In genomic region chr16:67449328-67449727, GRCh38 we compare ENCODE assay signal across 26 cellular contexts. TPM values are rescaled to one million over a fixed set of nuclear protein-coding genes. Genes with fewer than 3 reads are reported as not detected.
A peak's percentile ranks its signal among the peaks of the same experiment; 100 is the strongest.
DNase-seq lines count a peak whose midpoint lies in the region; ATAC-seq and TF ChIP-seq lines count a peak whose summit lies in the region.
"Had no signal": no experiment of that assay in that cellular context is flagged by ENCODE, and none has a peak within 500 bp of the region (broad histone marks: within the 10 kb centered on the region; RNA-seq: fewer than 3 reads in every experiment).

No MANE protein-coding gene starts in this region.

- TF ChIP-seq POLR2A in thyroid gland (IDR thresholded peaks at IDR 0.05) = no peak

- H3K27ac ChIP-seq in mucosa of rectum (ENCODE audit: low read depth in 2 of 2, low read length in 2 of 2) = peak overlapping the region; percentile 93 to 94
- peak overlapping the region; percentile 58 to 76 (median 63) for H3K27ac ChIP-seq in thyroid gland
- H3K27ac ChIP-seq: hepatocyte, HL-60 had no signal

- H3K36me3 Mint-ChIP-seq in brain (peaks cover 19% of the 10 kb centered on the region), CD14-positive monocyte (peaks cover 65 to 99% of the 10 kb centered on the region in 2 donors)

- H3K27ac Mint-ChIP-seq in brain (peak overlapping the region; percentile 38 to 90 (median 65)), CD14-positive monocyte (peak overlapping the region in 1 of 7 donors; percentile 29)

- peaks cover 88 to 94% of the 10 kb centered on the region in 2 donors for H3K4me1 ChIP-seq in mucosa of rectum (ENCODE audit: control insufficient read depth in 2 of 2, insufficient read depth in 2 of 2, low read length in 2 of 2)
- peaks cover 74 to 94% of the 10 kb centered on the region in 2 donors for H3K4me1 ChIP-seq in thyroid gland

- H3K27me3 ChIP-seq in mucosa of rectum (ENCODE audit: control insufficient read depth in 2 of 2, insufficient read depth in 2 of 2, low read length in 2 of 2) (no peaks in the 10 kb centered on the region), thyroid gland (no peaks in the 10 kb centered on the region)
- H3K27me3 ChIP-seq: hepatocyte, upper lobe of left lung had no signal

- 19 to 35% methylated on average over 2 of the region's 2 CpGs for WGBS in thyroid gland, 2 donors

- peaks cover 50 to 57% of the 10 kb centered on the region in 2 donors for H3K36me3 ChIP-seq in mucosa of rectum (ENCODE audit: control insufficient read depth in 2 of 2, insufficient read depth in 2 of 2, low read length in 2 of 2)
- no peaks in the 10 kb centered on the region for H3K36me3 ChIP-seq in thyroid gland

- DNase-seq in NCI-H2196 (lab: John Stamatoyannopoulos, UW; ENCODE audit: unreplicated experiment) = peak; percentile 48
- DNase-seq in NCI-H2196 treated with DMSO at 0.1 percent for 48 hours (lab: John Stamatoyannopoulos, UW; ENCODE audit: unreplicated experiment) = no peak
- DNase-seq in thyroid gland = peak; percentile 91
- DNase-seq in CD14-positive monocyte (ENCODE audit: low spot score) = no peak
- no peak for DNase-seq in DMS153 (lab: John Stamatoyannopoulos, UW)
- DNase-seq: 8988T; activated CD4-positive, CD25-positive, alpha-beta regulatory T cell; activated CD8-positive, alpha-beta memory T cell treated with anti-CD3 and anti-CD28 coated beads for 24 hours; DMS53; NCI-H1105; stimulated activated CD4-positive, alpha-beta T cell treated with anti-CD3 and anti-CD28 coated beads, Interleukin-12 subunit alpha, Interleukin-12 subunit beta, amount 100 ng/mL, for 4 hours; stimulated activated naive CD4-positive, alpha-beta T cell had no signal

- intact Hi-C loops in thyroid gland (cut with DNase I) (no loop called here), CD14-positive monocyte (cut with micrococcal nuclease) (no loop called here)

- H3K4me1 Mint-ChIP-seq in brain (peaks cover 41% of the 10 kb centered on the region), CD14-positive monocyte (peaks cover 4% of the 10 kb centered on the region)

- peaks cover 6% of the 10 kb centered on the region for H3K27me3 Mint-ChIP-seq in brain
- H3K27me3 Mint-ChIP-seq in CD14-positive monocyte (ENCODE audit: low read depth in 3 of 3) = no peaks in the 10 kb centered on the region
- H3K27me3 Mint-ChIP-seq: central memory CD8-positive, alpha-beta T cell had no signal

- H3K9ac ChIP-seq in mucosa of rectum (ENCODE audit: low read depth in 1 of 2, low read length in 2 of 2) = peak overlapping the region in 1 of 2 donors; percentile 70

- no peak for ATAC-seq in HG03196 (IDR thresholded peaks at IDR 0.05; ENCODE audit: unreplicated experiment)
- ATAC-seq: K562 had no signal

- H3K9me3 Mint-ChIP-seq in brain (no peaks in the 10 kb centered on the region), CD14-positive monocyte (peaks cover 0 to 2% (median 0%) of the 10 kb centered on the region in 7 donors)
- H3K9me3 Mint-ChIP-seq: central memory CD8-positive, alpha-beta T cell had no signal

- H3K4me3 ChIP-seq in mucosa of rectum (ENCODE audit: low read length in 2 of 2) (no peak overlapping the region), thyroid gland (replicated peaks in 1 of 3) (no peak overlapping the region)
- H3K4me3 ChIP-seq: hepatocyte, K562, mucosa of descending colon, upper lobe of left lung had no signal

- H3K9me3 ChIP-seq in mucosa of rectum (ENCODE audit: control insufficient read depth in 2 of 2, low read length in 2 of 2) (no peaks in the 10 kb centered on the region), thyroid gland (no peaks in the 10 kb centered on the region)
- H3K9me3 ChIP-seq: mucosa of descending colon, upper lobe of left lung had no signal

- TF ChIP-seq CTCF in brain (conservative IDR thresholded peaks at IDR 0.05) (no peak), thyroid gland (IDR thresholded peaks at IDR 0.05) (no peak), CD14-positive monocyte (IDR thresholded peaks at IDR 0.05) (no peak)

- H3K4me3 Mint-ChIP-seq in brain (peak overlapping the region in 1 of 5 experiments; percentile 71), CD14-positive monocyte (no peak overlapping the region)
- H3K4me3 Mint-ChIP-seq: central memory CD8-positive, alpha-beta T cell had no signal

RNA-seq across cellular contexts. Expression of gene HSD11B2, which starts 18.4 kb away (rescaled TPM):
- polyA plus RNA-seq in brain (ENCODE audit: insufficient read depth, low read depth, low replicate concordance) (47.9 TPM), CD14-positive monocyte (not detected)
- 10 to 100 TPM in 2 of 4 donors, 1 to 10 TPM in 2; 4.6 to 11.9 (median 9.0) TPM for total RNA-seq in thyroid gland

RNA-seq across cellular contexts. Expression of gene ATP6V0D1, which starts 31.6 kb away (rescaled TPM):
- polyA plus RNA-seq in brain (ENCODE audit: insufficient read depth, low read depth, low replicate concordance) (208 TPM), CD14-positive monocyte (100 to 1,000 TPM; 631 to 687 TPM)
- 100 to 1,000 TPM; 110 to 238 (median 142) TPM for total RNA-seq in thyroid gland

RNA-seq across cellular contexts. Expression of gene ZDHHC1, which starts 33.1 kb away (rescaled TPM):
- polyA plus RNA-seq in brain (ENCODE audit: insufficient read depth, low read depth, low replicate concordance) (10.6 TPM), CD14-positive monocyte (10 to 100 TPM in 1 of 2 donors, 1 to 10 TPM in 1; 6.0 to 14.2 TPM)
- total RNA-seq in thyroid gland = 10 to 100 TPM; 33.3 to 63.8 (median 50.9) TPM

RNA-seq across cellular contexts. Expression of gene AGRP, which starts 34.0 kb away (rescaled TPM):
- polyA plus RNA-seq in brain (ENCODE audit: insufficient read depth, low read depth, low replicate concordance) (0.49 TPM), CD14-positive monocyte (under 1 TPM; 0.32 to 0.54 TPM)
- total RNA-seq in thyroid gland = not detected
- total RNA-seq: H4; K562; kidney epithelial cell; mucosa of descending colon; posterior vena cava; T-helper 2 cell treated with Interferon-gamma antibody and Interleukin-4, amounts not matched to agents 100 ng/mL and 5 ng/mL, for 36 hours had no signal
- polyA plus RNA-seq: BJ, K562 had no signal

RNA-seq across cellular contexts. Expression of gene TPPP3, which starts 56.0 kb away (rescaled TPM):
- polyA plus RNA-seq in brain (ENCODE audit: insufficient read depth, low read depth, low replicate concordance) (438 TPM), CD14-positive monocyte (100 to 1,000 TPM in 1 of 2 donors, 10 to 100 TPM in 1; 63.1 to 123 TPM)
- 1 to 10 TPM in 2 of 4 donors, under 1 TPM in 2; 0.54 to 2.3 (median 1.5) TPM for total RNA-seq in thyroid gland
- total RNA-seq: H4; T-helper 2 cell treated with Interferon-gamma antibody and Interleukin-4, amounts not matched to agents 100 ng/mL and 5 ng/mL, for 36 hours had no signal

Comparison
In these comparisons a context has a peak if more than half of its experiments do, and no peak if none do; other contexts are left out.
1. DNase-seq: peak in NCI-H2196 (single experiment) and thyroid gland (2 of 2); none in NCI-H2196 treated with DMSO at 0.1 percent for 48 hours (single experiment), CD14-positive monocyte (single experiment) and DMS153 (single experiment).
2. RNA of gene HSD11B2, which starts 18.4 kb away (polyA plus RNA-seq): 47.9 TPM in brain (single experiment); not detected in CD14-positive monocyte; every median in the first group is over 10 times any median in the second.